7 cellular contexts compared by ENCODE assay signal in genomic region chr1:62523860-62524259, GRCh38.
"Had no signal": no experiment of that assay in that cellular context is flagged by ENCODE, and none has a peak within 500 bp of the region (broad histone marks: within the 10 kb centered on the region; RNA-seq: fewer than 3 reads in every experiment).

No MANE protein-coding gene starts in this region.

- H3K4me3 ChIP-seq: K562 had no signal

- H3K27ac ChIP-seq: HL-60, KMS-11 had no signal

- H3K4me2 ChIP-seq: KMS-11 had no signal

- H3K9ac ChIP-seq: KMS-11 had no signal

- DNase-seq: IMR-90, KBM-7, KG1 had no signal

- FAIRE-seq: HTR-8/SVneo, K562 had no signal

- ATAC-seq: K562 had no signal
